ENCODE assay signal across 18 cellular contexts in the genomic region with DNA sequence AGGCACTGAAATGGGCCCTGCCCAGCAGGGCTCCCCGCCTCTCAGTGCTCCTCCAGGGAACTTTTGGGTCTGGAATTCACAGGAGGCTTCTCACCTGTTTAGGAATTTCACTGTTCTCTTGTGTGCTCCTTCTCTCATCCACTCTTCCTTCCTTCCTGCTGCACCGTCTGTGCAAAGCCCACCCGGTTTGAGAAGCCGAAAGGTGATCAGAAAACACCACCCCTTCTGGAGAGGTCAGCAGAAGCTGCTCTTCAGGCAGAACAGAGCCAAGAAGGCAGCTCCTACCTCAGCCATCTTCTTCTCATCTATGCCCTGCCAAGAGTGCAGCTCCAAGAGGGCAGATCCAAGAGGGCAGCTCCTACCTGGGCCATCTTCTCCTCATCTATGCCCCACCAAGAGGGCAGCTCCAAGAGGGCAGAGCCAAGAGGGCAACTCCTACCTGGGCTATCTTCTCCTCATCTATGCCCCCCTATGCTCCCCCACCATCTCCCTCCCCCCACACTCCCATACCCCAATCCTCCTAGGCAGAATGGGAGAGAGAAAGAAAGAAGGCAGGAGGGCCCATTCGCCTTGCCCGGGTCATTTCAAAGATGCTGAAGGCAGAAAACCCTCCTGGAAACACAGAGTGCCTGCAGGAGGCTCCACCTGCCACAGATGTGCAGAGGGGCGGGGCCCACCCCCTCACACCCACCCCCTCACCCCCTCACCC.
DNase-seq lines count a peak whose midpoint lies in the region; ATAC-seq and TF ChIP-seq lines count a peak whose summit lies in the region.
"Had no signal": no experiment of that assay in that cellular context is flagged by ENCODE, and none has a peak within 500 bp of the region (broad histone marks: within the 10 kb centered on the region; RNA-seq: fewer than 3 reads in every experiment).

No MANE protein-coding gene starts in this region.

- H3K4me3 ChIP-seq in mammary epithelial cell (replicated peaks in 1 of 3; ENCODE audit: insufficient read depth in 1 of 3, low read depth in 2 of 3, low read length in 3 of 3) (no peak overlapping the region), RWPE2 (ENCODE audit: severe bottlenecking) (no peak overlapping the region), psoas muscle (no peak overlapping the region)
- H3K4me3 ChIP-seq: A549; BLaER1 treated with 17β-estradiol and CSF1 and Interleukin-3, amounts not matched to agents 10 nM and 100 nM; HAP-1; PC-9; SJSA1 had no signal

- H3K9ac ChIP-seq in mammary epithelial cell (ENCODE audit: insufficient read depth, low read length): no peak overlapping the region
- H3K9ac ChIP-seq: BLaER1 treated with 17β-estradiol and CSF1 and Interleukin-3, amounts not matched to agents 10 nM and 100 nM had no signal

- H3K9me3 ChIP-seq in mammary epithelial cell (replicated peaks; ENCODE audit: insufficient read depth, low read length): no peaks in the 10 kb centered on the region
- H3K9me3 ChIP-seq in RWPE2 (ENCODE audit: severe bottlenecking): no peaks in the 10 kb centered on the region
- no peaks in the 10 kb centered on the region for H3K9me3 ChIP-seq in psoas muscle
- H3K9me3 ChIP-seq: A549; BLaER1 treated with 17β-estradiol and CSF1 and Interleukin-3, amounts not matched to agents 10 nM and 100 nM; HAP-1; SJSA1 had no signal

- no peak for ATAC-seq in RWPE2 (ENCODE audit: low read depth)
- ATAC-seq in foreskin keratinocyte: no peak
- ATAC-seq in HG03469 (IDR thresholded peaks at IDR 0.05; ENCODE audit: unreplicated experiment): no peak
- ATAC-seq in psoas muscle: no peak
- ATAC-seq: A549 had no signal

- H3K27me3 Mint-ChIP-seq in MCF 10A (ENCODE audit: insufficient read depth, unreplicated experiment) (no peaks in the 10 kb centered on the region), type B pancreatic cell (peaks cover 4% of the 10 kb centered on the region)

- no peaks in the 10 kb centered on the region for H3K27me3 ChIP-seq in mammary epithelial cell (ENCODE audit: insufficient read depth, low read length)
- H3K27me3 ChIP-seq in RWPE2 (ENCODE audit: insufficient read depth, poor library complexity, severe bottlenecking): no peaks in the 10 kb centered on the region
- H3K27me3 ChIP-seq in foreskin keratinocyte: no peaks in the 10 kb centered on the region
- H3K27me3 ChIP-seq in psoas muscle (ENCODE audit: insufficient read depth in 3 of 3, low read length in 2 of 3): no peaks in the 10 kb centered on the region
- H3K27me3 ChIP-seq: BLaER1 treated with 17β-estradiol and CSF1 and Interleukin-3, amounts not matched to agents 10 nM and 100 nM; SJSA1 had no signal

- H3K9me3 Mint-ChIP-seq in MCF 10A (ENCODE audit: unreplicated experiment) (no peaks in the 10 kb centered on the region), type B pancreatic cell (no peaks in the 10 kb centered on the region)

- no peak for TF ChIP-seq CTCF in mammary epithelial cell (conservative IDR thresholded peaks at IDR 0.05 in 1 of 2, IDR thresholded peaks at IDR 0.05 in 1 of 2; ENCODE audit: extremely low read depth in 1 of 2, insufficient read depth in 1 of 2, low read depth in 1 of 2, low read length in 2 of 2)
- TF ChIP-seq CTCF in MCF 10A (IDR thresholded peaks at IDR 0.05; ENCODE audit: unreplicated experiment): no peak
- TF ChIP-seq CTCF in RWPE2 (IDR thresholded peaks at IDR 0.05; ENCODE audit: poor library complexity, severe bottlenecking): no peak
- TF ChIP-seq CTCF in foreskin keratinocyte (conservative IDR thresholded peaks at IDR 0.05): no peak
- TF ChIP-seq CTCF in type B pancreatic cell (conservative IDR thresholded peaks at IDR 0.05): no peak
- no peak for TF ChIP-seq CTCF in psoas muscle (IDR thresholded peaks at IDR 0.05)

- H3K4me3 Mint-ChIP-seq in MCF 10A (ENCODE audit: unreplicated experiment) (no peak overlapping the region), type B pancreatic cell (no peak overlapping the region)

- no peaks in the 10 kb centered on the region for H3K79me2 ChIP-seq in mammary epithelial cell (ENCODE audit: insufficient read depth, low read length)

- peak overlapping the region; percentile 1 for H3K4me2 ChIP-seq in mammary epithelial cell (ENCODE audit: insufficient read depth, low read depth, low read length)
- H3K4me2 ChIP-seq: A549; BLaER1 treated with 17β-estradiol and CSF1 and Interleukin-3, amounts not matched to agents 10 nM and 100 nM; PC-9 had no signal

- dilution Hi-C loops in mammary epithelial cell (cut with HindIII; ENCODE audit: low sequenced_read_pairs): no loop called here

- no peak overlapping the region for H2AFZ ChIP-seq in mammary epithelial cell (ENCODE audit: low read depth, low read length)
- H2AFZ ChIP-seq: PC-9 had no signal

- H3K36me3 ChIP-seq in mammary epithelial cell (ENCODE audit: insufficient read depth, low read length) (no peaks in the 10 kb centered on the region), RWPE2 (ENCODE audit: low read depth) (no peaks in the 10 kb centered on the region), psoas muscle (ENCODE audit: insufficient read depth in 1 of 2, low read depth in 1 of 2) (no peaks in the 10 kb centered on the region)
- H3K36me3 ChIP-seq: BLaER1 treated with 17β-estradiol and CSF1 and Interleukin-3, amounts not matched to agents 10 nM and 100 nM; HAP-1; SJSA1 had no signal

- intact Hi-C loops in mammary epithelial cell (cut with micrococcal nuclease): loop anchor here (5.0 kb wide), 1 partner anchor 1192 kb away; a partner anchor contains a TSS
- intact Hi-C loops in MCF 10A (cut with micrococcal nuclease): loop anchor here (5.0 kb wide), 1 partner anchor 182 kb away; no protein-coding TSS in a partner anchor
- intact Hi-C loops in psoas muscle (cut with DNase I): loop anchor here in 1 of 2 donors (5.0 kb wide), 1 partner anchor 242 kb away; no protein-coding TSS in a partner anchor

- DNase-seq in mammary epithelial cell: no peak
- no peak for DNase-seq in MCF 10A (ENCODE audit: unreplicated experiment)
- DNase-seq in RWPE2 (ENCODE audit: low spot score): no peak
- DNase-seq in foreskin keratinocyte: no peak
- DNase-seq in type B pancreatic cell (ENCODE audit: extremely low spot score, unreplicated experiment): peak; percentile 47
- DNase-seq in GM19240 (ENCODE audit: insufficient read length, low spot score): no peak
- no peak for DNase-seq in psoas muscle
- DNase-seq: NCI-H1436, NCI-H1930, NCI-H2171, NCI-H526 had no signal

- H3K4me1 ChIP-seq in mammary epithelial cell (ENCODE audit: insufficient read depth, low read length) (peaks cover 39% of the 10 kb centered on the region), RWPE2 (ENCODE audit: insufficient read depth, poor library complexity, severe bottlenecking) (peaks cover 33% of the 10 kb centered on the region), foreskin keratinocyte (peaks cover 38% of the 10 kb centered on the region), psoas muscle (no peaks in the 10 kb centered on the region)
- H3K4me1 ChIP-seq: A549, HAP-1, SJSA1 had no signal

- WGBS in mammary epithelial cell (ENCODE audit: low coverage, missing lambda C conversion rate): 85% methylated on average over 4 of the region's 7 CpGs
- WGBS in psoas muscle, 3 donors: 74 to 87% (median 79%) methylated on average over 5 to 7 of the region's 7 CpGs

- H4K20me1 ChIP-seq in mammary epithelial cell (ENCODE audit: insufficient read depth, low read length): no peaks in the 10 kb centered on the region

- H3K27ac Mint-ChIP-seq in MCF 10A (ENCODE audit: low read depth, unreplicated experiment): no peak overlapping the region
- no peak overlapping the region for H3K27ac Mint-ChIP-seq in type B pancreatic cell

- H3K27ac ChIP-seq in mammary epithelial cell (ENCODE audit: insufficient read depth, low read depth, low read length) (no peak overlapping the region), RWPE2 (ENCODE audit: poor library complexity, severe bottlenecking) (peak overlapping the region; percentile 35), foreskin keratinocyte (peak overlapping the region; percentile 38), psoas muscle (no peak overlapping the region)
- H3K27ac ChIP-seq: A549; BLaER1 treated with 17β-estradiol and CSF1 and Interleukin-3, amounts not matched to agents 10 nM and 100 nM; HL-60; PC-9; SJSA1 had no signal

- BruUV-seq in mammary epithelial cell (replicated peaks; lab: Mats Ljungman, UMichigan) (no TSS peak), MCF 10A (replicated peaks; lab: Mats Ljungman, UMichigan) (no TSS peak)

- in situ Hi-C loops in mammary epithelial cell (cut with MboI; ENCODE audit: low sequenced_read_pairs in 2 of 2): loop anchor here in 1 of 2 donors (25.0 kb wide), 1 partner anchor 1357 kb away; no protein-coding TSS in a partner anchor

- H3K4me1 Mint-ChIP-seq in MCF 10A (ENCODE audit: insufficient read depth, unreplicated experiment): peaks cover 11% of the 10 kb centered on the region
- no peaks in the 10 kb centered on the region for H3K4me1 Mint-ChIP-seq in type B pancreatic cell (ENCODE audit: unreplicated experiment)

- CTCF ChIA-PET in mammary epithelial cell (lab: Charles Lee; ENCODE audit: low non-redundant PET) (no interaction called here), MCF 10A (lab: Yijun Ruan, JAX) (interaction anchor here (0.6 to 1.3 kb wide), 5 partner anchors 11 to 1953 kb away, joined by 3 to 6 read pairs (median 3); no protein-coding TSS in a partner anchor)

- POLR2A ChIA-PET in MCF 10A (lab: Yijun Ruan, JAX): no interaction called here

- H3K36me3 Mint-ChIP-seq in MCF 10A (ENCODE audit: insufficient read depth, unreplicated experiment): no peaks in the 10 kb centered on the region
- no peaks in the 10 kb centered on the region for H3K36me3 Mint-ChIP-seq in type B pancreatic cell

Comparison
In these comparisons a context has a peak if more than half of its experiments do, and no peak if none do; other contexts are left out.
1. H3K27ac ChIP-seq: peak in RWPE2 (single experiment) and foreskin keratinocyte (single experiment); none in mammary epithelial cell (single experiment) and psoas muscle (single experiment).